Comparison of ENCODE assay signal across 1 cellular context in the genomic region with DNA sequence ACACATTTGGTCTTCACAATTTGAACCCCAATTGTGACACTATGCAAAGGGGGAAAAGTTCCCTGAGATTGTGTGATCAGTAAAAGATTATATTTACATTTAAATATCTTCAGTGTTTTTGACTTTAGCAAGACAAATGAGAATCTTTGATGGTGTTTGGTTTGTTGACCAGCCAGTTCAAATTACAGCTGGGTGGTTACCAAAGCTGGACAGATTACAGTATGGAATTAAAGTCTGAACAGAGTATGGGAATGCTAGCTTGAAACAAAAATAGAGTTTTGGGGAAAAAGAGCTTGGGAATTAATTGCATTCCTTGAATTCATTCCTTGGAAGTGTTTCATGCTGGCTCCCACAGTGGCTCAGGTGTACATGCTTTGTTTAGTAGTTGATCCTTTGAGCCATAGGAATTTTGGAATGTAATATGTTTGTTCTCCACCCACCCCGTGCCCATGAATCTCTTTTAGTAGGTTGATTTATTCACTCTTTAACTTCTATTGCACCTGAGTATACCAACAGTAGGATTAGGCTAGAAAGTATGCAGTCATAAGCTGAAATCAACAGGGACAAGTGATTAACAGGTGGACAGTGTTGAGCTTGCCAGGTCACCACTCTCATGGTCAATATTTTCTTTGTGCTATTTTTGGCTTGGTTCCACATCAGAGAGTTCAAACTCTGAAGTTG.
TF ChIP-seq lines count a peak whose summit lies in the region.

No MANE protein-coding gene starts in this region.

TF ChIP-seq in SK-N-SH treated with all-trans-retinoic acid at 6 μM for 48 hours, 23 proteins besides CTCF, POLR2A, EP300 and RAD21 (continued from another document):
- TF ChIP-seq TOX (CRISPR knock-in tag; IDR thresholded peaks at IDR 0.05; ENCODE audit: borderline replicate concordance) (no peak), PPARA (CRISPR knock-in tag; IDR thresholded peaks at IDR 0.05; ENCODE audit: borderline replicate concordance) (no peak), TCF4 (CRISPR knock-in tag; IDR thresholded peaks at IDR 0.05; ENCODE audit: borderline replicate concordance) (no peak), ZNF70 (CRISPR knock-in tag; IDR thresholded peaks at IDR 0.05) (no peak), ZC3H10 (CRISPR knock-in tag; IDR thresholded peaks at IDR 0.05) (no peak), ESRRG (CRISPR knock-in tag; IDR thresholded peaks at IDR 0.05) (no peak), ISL1 (CRISPR knock-in tag; IDR thresholded peaks at IDR 0.05) (no peak), GLIS3 (CRISPR knock-in tag; IDR thresholded peaks at IDR 0.05) (no peak), ARNTL (CRISPR knock-in tag; IDR thresholded peaks at IDR 0.05; ENCODE audit: borderline replicate concordance, low read depth) (no peak), ZNF565 (CRISPR knock-in tag; conservative IDR thresholded peaks at IDR 0.05; ENCODE audit: low read depth) (no peak), ZNF8 (CRISPR knock-in tag; IDR thresholded peaks at IDR 0.05) (no peak)
- TF ChIP-seq, protein P1, sequence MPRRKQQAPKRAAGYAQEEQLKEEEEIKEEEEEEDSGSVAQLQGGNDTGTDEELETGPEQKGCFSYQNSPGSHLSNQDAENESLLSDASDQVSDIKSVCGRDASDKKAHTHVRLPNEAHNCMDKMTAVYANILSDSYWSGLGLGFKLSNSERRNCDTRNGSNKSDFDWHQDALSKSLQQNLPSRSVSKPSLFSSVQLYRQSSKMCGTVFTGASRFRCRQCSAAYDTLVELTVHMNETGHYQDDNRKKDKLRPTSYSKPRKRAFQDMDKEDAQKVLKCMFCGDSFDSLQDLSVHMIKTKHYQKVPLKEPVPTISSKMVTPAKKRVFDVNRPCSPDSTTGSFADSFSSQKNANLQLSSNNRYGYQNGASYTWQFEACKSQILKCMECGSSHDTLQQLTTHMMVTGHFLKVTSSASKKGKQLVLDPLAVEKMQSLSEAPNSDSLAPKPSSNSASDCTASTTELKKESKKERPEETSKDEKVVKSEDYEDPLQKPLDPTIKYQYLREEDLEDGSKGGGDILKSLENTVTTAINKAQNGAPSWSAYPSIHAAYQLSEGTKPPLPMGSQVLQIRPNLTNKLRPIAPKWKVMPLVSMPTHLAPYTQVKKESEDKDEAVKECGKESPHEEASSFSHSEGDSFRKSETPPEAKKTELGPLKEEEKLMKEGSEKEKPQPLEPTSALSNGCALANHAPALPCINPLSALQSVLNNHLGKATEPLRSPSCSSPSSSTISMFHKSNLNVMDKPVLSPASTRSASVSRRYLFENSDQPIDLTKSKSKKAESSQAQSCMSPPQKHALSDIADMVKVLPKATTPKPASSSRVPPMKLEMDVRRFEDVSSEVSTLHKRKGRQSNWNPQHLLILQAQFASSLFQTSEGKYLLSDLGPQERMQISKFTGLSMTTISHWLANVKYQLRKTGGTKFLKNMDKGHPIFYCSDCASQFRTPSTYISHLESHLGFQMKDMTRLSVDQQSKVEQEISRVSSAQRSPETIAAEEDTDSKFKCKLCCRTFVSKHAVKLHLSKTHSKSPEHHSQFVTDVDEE (CRISPR knock-in tag; IDR thresholded peaks at IDR 0.05) = no peak
- TF ChIP-seq, protein P2, sequence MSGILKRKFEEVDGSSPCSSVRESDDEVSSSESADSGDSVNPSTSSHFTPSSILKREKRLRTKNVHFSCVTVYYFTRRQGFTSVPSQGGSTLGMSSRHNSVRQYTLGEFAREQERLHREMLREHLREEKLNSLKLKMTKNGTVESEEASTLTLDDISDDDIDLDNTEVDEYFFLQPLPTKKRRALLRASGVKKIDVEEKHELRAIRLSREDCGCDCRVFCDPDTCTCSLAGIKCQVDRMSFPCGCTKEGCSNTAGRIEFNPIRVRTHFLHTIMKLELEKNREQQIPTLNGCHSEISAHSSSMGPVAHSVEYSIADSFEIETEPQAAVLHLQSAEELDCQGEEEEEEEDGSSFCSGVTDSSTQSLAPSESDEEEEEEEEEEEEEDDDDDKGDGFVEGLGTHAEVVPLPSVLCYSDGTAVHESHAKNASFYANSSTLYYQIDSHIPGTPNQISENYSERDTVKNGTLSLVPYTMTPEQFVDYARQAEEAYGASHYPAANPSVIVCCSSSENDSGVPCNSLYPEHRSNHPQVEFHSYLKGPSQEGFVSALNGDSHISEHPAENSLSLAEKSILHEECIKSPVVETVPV (CRISPR knock-in tag; IDR thresholded peaks at IDR 0.05) = no peak
- TF ChIP-seq, protein P3, sequence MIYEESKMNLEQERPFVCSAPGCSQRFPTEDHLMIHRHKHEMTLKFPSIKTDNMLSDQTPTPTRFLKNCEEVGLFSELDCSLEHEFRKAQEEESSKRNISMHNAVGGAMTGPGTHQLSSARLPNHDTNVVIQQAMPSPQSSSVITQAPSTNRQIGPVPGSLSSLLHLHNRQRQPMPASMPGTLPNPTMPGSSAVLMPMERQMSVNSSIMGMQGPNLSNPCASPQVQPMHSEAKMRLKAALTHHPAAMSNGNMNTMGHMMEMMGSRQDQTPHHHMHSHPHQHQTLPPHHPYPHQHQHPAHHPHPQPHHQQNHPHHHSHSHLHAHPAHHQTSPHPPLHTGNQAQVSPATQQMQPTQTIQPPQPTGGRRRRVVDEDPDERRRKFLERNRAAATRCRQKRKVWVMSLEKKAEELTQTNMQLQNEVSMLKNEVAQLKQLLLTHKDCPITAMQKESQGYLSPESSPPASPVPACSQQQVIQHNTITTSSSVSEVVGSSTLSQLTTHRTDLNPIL (CRISPR knock-in tag; IDR thresholded peaks at IDR 0.05; ENCODE audit: low read depth) = no peak
- TF ChIP-seq, protein P4, sequence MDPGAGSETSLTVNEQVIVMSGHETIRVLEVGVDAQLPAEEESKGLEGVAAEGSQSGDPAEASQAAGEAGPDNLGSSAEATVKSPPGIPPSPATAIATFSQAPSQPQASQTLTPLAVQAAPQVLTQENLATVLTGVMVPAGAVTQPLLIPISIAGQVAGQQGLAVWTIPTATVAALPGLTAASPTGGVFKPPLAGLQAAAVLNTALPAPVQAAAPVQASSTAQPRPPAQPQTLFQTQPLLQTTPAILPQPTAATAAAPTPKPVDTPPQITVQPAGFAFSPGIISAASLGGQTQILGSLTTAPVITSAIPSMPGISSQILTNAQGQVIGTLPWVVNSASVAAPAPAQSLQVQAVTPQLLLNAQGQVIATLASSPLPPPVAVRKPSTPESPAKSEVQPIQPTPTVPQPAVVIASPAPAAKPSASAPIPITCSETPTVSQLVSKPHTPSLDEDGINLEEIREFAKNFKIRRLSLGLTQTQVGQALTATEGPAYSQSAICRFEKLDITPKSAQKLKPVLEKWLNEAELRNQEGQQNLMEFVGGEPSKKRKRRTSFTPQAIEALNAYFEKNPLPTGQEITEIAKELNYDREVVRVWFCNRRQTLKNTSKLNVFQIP (CRISPR knock-in tag; IDR thresholded peaks at IDR 0.05; ENCODE audit: borderline replicate concordance, low read depth) = no peak
